Comparison of ENCODE assay signal across 15 cellular contexts in the genomic region with DNA sequence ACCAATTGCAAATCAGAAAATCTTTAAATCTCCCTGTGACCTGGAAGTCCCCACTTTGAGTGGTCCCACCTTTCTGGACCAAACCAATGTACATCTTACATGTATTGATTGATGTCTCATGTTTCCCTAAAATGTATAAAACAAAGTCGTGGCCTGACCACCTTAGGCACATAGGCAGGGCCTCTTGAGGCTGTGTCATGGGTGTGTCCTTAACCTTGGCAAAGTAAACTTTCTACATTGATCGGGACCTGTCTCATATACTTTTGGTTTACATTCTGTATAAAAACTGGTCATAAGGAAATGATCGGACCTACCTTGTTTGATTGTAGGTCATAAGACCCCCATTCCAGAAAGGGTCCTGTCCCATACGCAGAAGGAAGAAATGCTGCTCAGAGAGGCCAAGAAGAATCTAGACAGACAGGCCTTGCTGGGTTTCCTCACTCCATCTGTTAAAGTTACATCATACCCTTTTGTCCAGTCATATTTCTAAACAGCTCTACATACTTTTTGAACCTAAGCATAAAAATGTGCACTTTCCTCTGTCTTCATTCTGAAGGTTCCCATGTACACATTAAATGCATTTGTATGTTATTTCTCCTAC. TPM values are rescaled to one million over a fixed set of nuclear protein-coding genes. Genes with fewer than 3 reads are reported as not detected.
DNase-seq lines count a peak whose midpoint lies in the region; ATAC-seq and TF ChIP-seq lines count a peak whose summit lies in the region.
"Had no signal": no experiment of that assay in that cellular context is flagged by ENCODE, and none has a peak within 500 bp of the region (broad histone marks: within the 10 kb centered on the region; RNA-seq: fewer than 3 reads in every experiment).

No MANE protein-coding gene starts in this region.

- peak overlapping the region; percentile 6 for H3K4me3 Mint-ChIP-seq in natural killer cell treated with Interleukin-12 subunit alpha and Interleukin-12 subunit beta and Interleukin-15 and Interleukin-18, amount 100 ng/mL, for 72 hours
- H3K4me3 Mint-ChIP-seq in natural killer cell (no peak overlapping the region), WTC11 (no peak overlapping the region), chondrocyte (ENCODE audit: unreplicated experiment) (no peak overlapping the region)
- H3K4me3 Mint-ChIP-seq in activated T-helper 1 cell treated with anti-CD3 and anti-CD28 coated beads, Interleukin-12 subunit alpha, Interleukin-12 subunit beta, Interleukin-2, Interleukin-4 antibody, amounts not matched to agents 30 ng/mL and 10 ng/mL and 1 ng/mL, durations not matched to agents 14 hours and 24 hours and 36 hours, result no peak overlapping the region
- H3K4me3 Mint-ChIP-seq: effector memory CD8-positive, alpha-beta T cell; memory B cell; stimulated activated effector memory CD8-positive, alpha-beta T cell treated with anti-CD3 and anti-CD28 coated beads, Interleukin-12 subunit alpha, Interleukin-12 subunit beta, amount 100 ng/mL, for 72 hours had no signal

- no peak for DNase-seq in natural killer cell treated with Interleukin-12 subunit alpha and Interleukin-12 subunit beta and Interleukin-15 and Interleukin-18, amount 100 ng/mL, for 72 hours (ENCODE audit: low spot score)
- DNase-seq in natural killer cell, result no peak
- no peak for DNase-seq in activated T-helper 1 cell treated with anti-CD3 and anti-CD28 coated beads, Interleukin-12 subunit alpha, Interleukin-12 subunit beta, Interleukin-2, Interleukin-4 antibody, amounts not matched to agents 30 ng/mL and 10 ng/mL and 1 ng/mL, durations not matched to agents 14 hours and 24 hours and 36 hours (ENCODE audit: low spot score)
- DNase-seq in foreskin fibroblast, result peak; percentile 23 to 54
- no peak for DNase-seq in upper lobe of left lung
- DNase-seq in WTC11 (ENCODE audit: low spot score), result no peak
- DNase-seq in NCI-H1417 treated with DMSO at 0.1 percent for 48 hours (lab: John Stamatoyannopoulos, UW), result no peak
- no peak for DNase-seq in chondrocyte (ENCODE audit: low spot score)
- DNase-seq: amygdala; effector memory CD8-positive, alpha-beta T cell; NCI-H1092 had no signal

- CTCF ChIA-PET in WTC11 (lab: Charles Lee), result no interaction called here

- intact Hi-C loops in natural killer cell (cut with micrococcal nuclease), result no loop called here
- intact Hi-C loops in activated T-helper 1 cell treated with anti-CD3 and anti-CD28 coated beads, Interleukin-12 subunit alpha, Interleukin-12 subunit beta, Interleukin-2, Interleukin-4 antibody, amounts not matched to agents 30 ng/mL and 10 ng/mL and 1 ng/mL, durations not matched to agents 14 hours and 24 hours and 36 hours (cut with micrococcal nuclease), result loop anchor here (1.0 kb wide), 2 partner anchors 44 to 90 kb away; no protein-coding TSS in a partner anchor

- peaks cover 3% of the 10 kb centered on the region for H3K9me3 Mint-ChIP-seq in natural killer cell treated with Interleukin-12 subunit alpha and Interleukin-12 subunit beta and Interleukin-15 and Interleukin-18, amount 100 ng/mL, for 72 hours
- H3K9me3 Mint-ChIP-seq in natural killer cell (no peaks in the 10 kb centered on the region), WTC11 (peaks cover 28% of the 10 kb centered on the region), chondrocyte (ENCODE audit: low read depth) (no peaks in the 10 kb centered on the region)
- peaks cover 51% of the 10 kb centered on the region for H3K9me3 Mint-ChIP-seq in activated T-helper 1 cell treated with anti-CD3 and anti-CD28 coated beads, Interleukin-12 subunit alpha, Interleukin-12 subunit beta, Interleukin-2, Interleukin-4 antibody, amounts not matched to agents 30 ng/mL and 10 ng/mL and 1 ng/mL, durations not matched to agents 14 hours and 24 hours and 36 hours
- H3K9me3 Mint-ChIP-seq: effector memory CD8-positive, alpha-beta T cell; memory B cell; stimulated activated effector memory CD8-positive, alpha-beta T cell treated with anti-CD3 and anti-CD28 coated beads, Interleukin-12 subunit alpha, Interleukin-12 subunit beta, amount 100 ng/mL, for 72 hours had no signal

- POLR2A ChIA-PET in WTC11 (lab: Charles Lee), result no interaction called here

- no peak overlapping the region for H3K4me3 ChIP-seq in foreskin fibroblast (ENCODE audit: low read depth in 1 of 2, low read length in 2 of 2)
- H3K4me3 ChIP-seq in upper lobe of left lung, result no peak overlapping the region
- H3K4me3 ChIP-seq: HAP-1 had no signal

- H3K27me3 ChIP-seq in upper lobe of left lung, result no peaks in the 10 kb centered on the region

- no peaks in the 10 kb centered on the region for H3K36me3 Mint-ChIP-seq in natural killer cell treated with Interleukin-12 subunit alpha and Interleukin-12 subunit beta and Interleukin-15 and Interleukin-18, amount 100 ng/mL, for 72 hours
- H3K36me3 Mint-ChIP-seq in natural killer cell (no peaks in the 10 kb centered on the region), WTC11 (peaks cover 7% of the 10 kb centered on the region; the same call in 1 of the 2 replicates), chondrocyte (ENCODE audit: low read depth) (peaks cover 2% of the 10 kb centered on the region)
- H3K36me3 Mint-ChIP-seq in activated T-helper 1 cell treated with anti-CD3 and anti-CD28 coated beads, Interleukin-12 subunit alpha, Interleukin-12 subunit beta, Interleukin-2, Interleukin-4 antibody, amounts not matched to agents 30 ng/mL and 10 ng/mL and 1 ng/mL, durations not matched to agents 14 hours and 24 hours and 36 hours (ENCODE audit: low read depth), result peaks cover 19% of the 10 kb centered on the region
- H3K36me3 Mint-ChIP-seq: memory B cell; stimulated activated effector memory CD8-positive, alpha-beta T cell treated with anti-CD3 and anti-CD28 coated beads, Interleukin-12 subunit alpha, Interleukin-12 subunit beta, amount 100 ng/mL, for 72 hours had no signal

- H3K4me1 ChIP-seq in upper lobe of left lung, result peaks cover 0 to 16% (median 9%) of the 10 kb centered on the region in 4 donors

- no peaks in the 10 kb centered on the region for H3K36me3 ChIP-seq in upper lobe of left lung
- H3K36me3 ChIP-seq: HAP-1 had no signal

- H3K9me3 ChIP-seq in upper lobe of left lung, result no peaks in the 10 kb centered on the region

- ATAC-seq in natural killer cell treated with Interleukin-12 subunit alpha and Interleukin-12 subunit beta and Interleukin-15 and Interleukin-18, amount 100 ng/mL, for 72 hours, result peak in 1 of 2 donors; percentile 62
- no peak for ATAC-seq in natural killer cell
- ATAC-seq in upper lobe of left lung (ENCODE audit: low FRiP score in 2 of 2), result peak in 1 of 2 donors; percentile 58
- ATAC-seq in WTC11, result no peak
- ATAC-seq: effector memory CD8-positive, alpha-beta T cell had no signal

- TF ChIP-seq POLR2A in upper lobe of left lung (IDR thresholded peaks at IDR 0.05), result no peak

- TF ChIP-seq EP300 in upper lobe of left lung (IDR thresholded peaks at IDR 0.05), result no peak

- peaks cover 25 to 36% of the 10 kb centered on the region in 2 donors for H3K4me1 Mint-ChIP-seq in natural killer cell treated with Interleukin-12 subunit alpha and Interleukin-12 subunit beta and Interleukin-15 and Interleukin-18, amount 100 ng/mL, for 72 hours (ENCODE audit: low read depth in 2 of 2)
- H3K4me1 Mint-ChIP-seq in natural killer cell (peaks cover 9 to 14% of the 10 kb centered on the region in 2 donors), WTC11 (peaks cover 14% of the 10 kb centered on the region), chondrocyte (ENCODE audit: low read depth) (peaks cover 8% of the 10 kb centered on the region)
- H3K4me1 Mint-ChIP-seq in activated T-helper 1 cell treated with anti-CD3 and anti-CD28 coated beads, Interleukin-12 subunit alpha, Interleukin-12 subunit beta, Interleukin-2, Interleukin-4 antibody, amounts not matched to agents 30 ng/mL and 10 ng/mL and 1 ng/mL, durations not matched to agents 14 hours and 24 hours and 36 hours (ENCODE audit: low read depth), result peaks cover 55% of the 10 kb centered on the region

- peak overlapping the region; percentile 5 to 70 (median 36) for H3K27ac ChIP-seq in upper lobe of left lung

- peaks cover 0 to 11% of the 10 kb centered on the region in 2 donors for H3K27me3 Mint-ChIP-seq in natural killer cell treated with Interleukin-12 subunit alpha and Interleukin-12 subunit beta and Interleukin-15 and Interleukin-18, amount 100 ng/mL, for 72 hours
- peaks cover 6 to 13% of the 10 kb centered on the region in 2 donors for H3K27me3 Mint-ChIP-seq in natural killer cell (ENCODE audit: low read depth in 2 of 2)
- no peaks in the 10 kb centered on the region for H3K27me3 Mint-ChIP-seq in activated T-helper 1 cell treated with anti-CD3 and anti-CD28 coated beads, Interleukin-12 subunit alpha, Interleukin-12 subunit beta, Interleukin-2, Interleukin-4 antibody, amounts not matched to agents 30 ng/mL and 10 ng/mL and 1 ng/mL, durations not matched to agents 14 hours and 24 hours and 36 hours (ENCODE audit: insufficient read depth)
- no peaks in the 10 kb centered on the region for H3K27me3 Mint-ChIP-seq in WTC11 (ENCODE audit: low read depth)
- peaks cover 4% of the 10 kb centered on the region for H3K27me3 Mint-ChIP-seq in chondrocyte (ENCODE audit: low read depth)
- H3K27me3 Mint-ChIP-seq: effector memory CD8-positive, alpha-beta T cell; memory B cell; progenitor cell of endocrine pancreas had no signal

- TF ChIP-seq CTCF in natural killer cell (IDR thresholded peaks at IDR 0.05) (no peak), foreskin fibroblast (IDR thresholded peaks at IDR 0.05; ENCODE audit: low read depth, low read length) (no peak), upper lobe of left lung (IDR thresholded peaks at IDR 0.05) (no peak), WTC11 (IDR thresholded peaks at IDR 0.05) (no peak), chondrocyte (IDR thresholded peaks at IDR 0.05) (no peak)

- peak overlapping the region; percentile 4 to 83 for H3K27ac Mint-ChIP-seq in natural killer cell treated with Interleukin-12 subunit alpha and Interleukin-12 subunit beta and Interleukin-15 and Interleukin-18, amount 100 ng/mL, for 72 hours
- no peak overlapping the region for H3K27ac Mint-ChIP-seq in natural killer cell
- peak overlapping the region; percentile 88 for H3K27ac Mint-ChIP-seq in activated T-helper 1 cell treated with anti-CD3 and anti-CD28 coated beads, Interleukin-12 subunit alpha, Interleukin-12 subunit beta, Interleukin-2, Interleukin-4 antibody, amounts not matched to agents 30 ng/mL and 10 ng/mL and 1 ng/mL, durations not matched to agents 14 hours and 24 hours and 36 hours
- no peak overlapping the region for H3K27ac Mint-ChIP-seq in WTC11
- no peak overlapping the region for H3K27ac Mint-ChIP-seq in chondrocyte (ENCODE audit: unreplicated experiment)
- H3K27ac Mint-ChIP-seq: effector memory CD8-positive, alpha-beta T cell; memory B cell; progenitor cell of endocrine pancreas; stimulated activated effector memory CD8-positive, alpha-beta T cell treated with anti-CD3 and anti-CD28 coated beads, Interleukin-12 subunit alpha, Interleukin-12 subunit beta, amount 100 ng/mL, for 72 hours had no signal

- WGBS in upper lobe of left lung, 2 donors, result 57 to 70% methylated on average over 4 of the region's 4 CpGs

RNA-seq across cellular contexts. Expression of a gene that starts 30.0 kb away (rescaled TPM):
- total RNA-seq in natural killer cell treated with Interleukin-12 subunit alpha and Interleukin-12 subunit beta and Interleukin-15 and Interleukin-18, amount 100 ng/mL, for 72 hours, result 1 to 10 TPM; 3.7 to 5.3 TPM
- total RNA-seq in natural killer cell (1 to 10 TPM in 1 of 3 donors, under 1 TPM in 2; 0.25 to 1.6 (median 0.68) TPM), upper lobe of left lung (100 to 1,000 TPM; 143 to 393 (median 303) TPM), WTC11 (2021) (0.55 to 0.96 TPM (median 0.66 TPM) in 3 replicates), chondrocyte (0.29 to 1.3 TPM (median 0.67 TPM) in 3 replicates)
- 55.0 and 61.5 TPM in 2 replicates for total RNA-seq in activated T-helper 1 cell treated with anti-CD3 and anti-CD28 coated beads, Interleukin-12 subunit alpha, Interleukin-12 subunit beta, Interleukin-2, Interleukin-4 antibody, amounts not matched to agents 30 ng/mL and 10 ng/mL and 1 ng/mL, durations not matched to agents 14 hours and 24 hours and 36 hours

Comparison
In these comparisons a context has a peak if more than half of its experiments do, and no peak if none do; other contexts are left out.
1. H3K27ac Mint-ChIP-seq: peak in natural killer cell treated with Interleukin-12 subunit alpha and Interleukin-12 subunit beta and Interleukin-15 and Interleukin-18, amount 100 ng/mL, for 72 hours (2 of 2) and activated T-helper 1 cell treated with anti-CD3 and anti-CD28 coated beads, Interleukin-12 subunit alpha, Interleukin-12 subunit beta, Interleukin-2, Interleukin-4 antibody, amounts not matched to agents 30 ng/mL and 10 ng/mL and 1 ng/mL, durations not matched to agents 14 hours and 24 hours and 36 hours (single experiment); none in natural killer cell (0 of 2), WTC11 (single experiment) and chondrocyte (single experiment).
2. DNase-seq: peak in foreskin fibroblast (2 of 2); none in natural killer cell treated with Interleukin-12 subunit alpha and Interleukin-12 subunit beta and Interleukin-15 and Interleukin-18, amount 100 ng/mL, for 72 hours (single experiment), natural killer cell (single experiment), activated T-helper 1 cell treated with anti-CD3 and anti-CD28 coated beads, Interleukin-12 subunit alpha, Interleukin-12 subunit beta, Interleukin-2, Interleukin-4 antibody, amounts not matched to agents 30 ng/mL and 10 ng/mL and 1 ng/mL, durations not matched to agents 14 hours and 24 hours and 36 hours (single experiment), upper lobe of left lung (0 of 2), WTC11 (single experiment), NCI-H1417 treated with DMSO at 0.1 percent for 48 hours (single experiment) and chondrocyte (single experiment).